Comparison of ENCODE assay signal across 8 cellular contexts in genomic region chr15:33700695-33701303, GRCh38.
DNase-seq lines count a peak whose midpoint lies in the region; ATAC-seq and TF ChIP-seq lines count a peak whose summit lies in the region.

No MANE protein-coding gene starts in this region.

- H4K20me1 ChIP-seq in GM23248 (ENCODE audit: insufficient read depth): no peaks in the 10 kb centered on the region

- DNase-seq in Calu3 (peak; percentile 43), GM23248 (peak; percentile 77), NCI-H1417 treated with DMSO at 0.1 percent for 48 hours (lab: John Stamatoyannopoulos, UW) (peak; percentile 14), UCSD-AML1 (lab: John Stamatoyannopoulos, UW; ENCODE audit: unreplicated experiment) (peak; percentile 58), brain microvascular endothelial cell (peak; percentile 85), immature natural killer cell (peak; percentile 14 to 41 (median 31))
- DNase-seq in stimulated activated CD4-positive, alpha-beta T cell treated with anti-CD3 and anti-CD28 coated beads, Interleukin-12 subunit alpha, Interleukin-12 subunit beta, amount 100 ng/mL, for 4 hours: peak; percentile 58

- peaks cover 33% of the 10 kb centered on the region for H3K27me3 Mint-ChIP-seq in Calu3 (ENCODE audit: unreplicated experiment)
- H3K27me3 Mint-ChIP-seq in immature natural killer cell (ENCODE audit: low read depth in 3 of 3): peaks cover 0 to 6% (median 1%) of the 10 kb centered on the region in 3 donors

- no peaks in the 10 kb centered on the region for H3K4me1 ChIP-seq in GM23248 (ENCODE audit: insufficient read depth)

- H3K27ac ChIP-seq in GM23248: no peak overlapping the region
- no peak overlapping the region for H3K27ac ChIP-seq in brain microvascular endothelial cell

- H3K36me3 ChIP-seq in GM23248 (ENCODE audit: low read depth) (no peaks in the 10 kb centered on the region), brain microvascular endothelial cell (replicated peaks) (no peaks in the 10 kb centered on the region)

- H2AFZ ChIP-seq in GM23248: no peak overlapping the region

- TF ChIP-seq CTCF in Calu3 (IDR thresholded peaks at IDR 0.05; ENCODE audit: unreplicated experiment) (peak; percentile 28), brain microvascular endothelial cell (IDR thresholded peaks at IDR 0.05; ENCODE audit: low read depth, low read length, missing control alignments) (peak; percentile 98)

- no peaks in the 10 kb centered on the region for H3K36me3 Mint-ChIP-seq in Calu3 (ENCODE audit: insufficient read depth, unreplicated experiment)
- no peaks in the 10 kb centered on the region for H3K36me3 Mint-ChIP-seq in immature natural killer cell

- H3K27ac Mint-ChIP-seq in Calu3 (ENCODE audit: unreplicated experiment) (no peak overlapping the region), immature natural killer cell (no peak overlapping the region)

- no peaks in the 10 kb centered on the region for H3K4me1 Mint-ChIP-seq in Calu3 (ENCODE audit: low read depth, unreplicated experiment)
- no peaks in the 10 kb centered on the region for H3K4me1 Mint-ChIP-seq in immature natural killer cell

- H3F3A ChIP-seq in GM23248 (ENCODE audit: insufficient read depth): no peaks in the 10 kb centered on the region

- no peaks in the 10 kb centered on the region for H3K9me3 ChIP-seq in GM23248 (ENCODE audit: low read depth)

- H3K27me3 ChIP-seq in GM23248 (replicated peaks; ENCODE audit: insufficient read depth) (peaks cover 39% of the 10 kb centered on the region), brain microvascular endothelial cell (replicated peaks) (peaks cover 3% of the 10 kb centered on the region)

- H3K4me3 Mint-ChIP-seq in Calu3 (ENCODE audit: low read depth, unreplicated experiment) (no peak overlapping the region), immature natural killer cell (no peak overlapping the region)

- H3K9ac ChIP-seq in GM23248: no peak overlapping the region

- H3K4me2 ChIP-seq in GM23248 (ENCODE audit: unreplicated experiment): no peak overlapping the region

- H3K4me3 ChIP-seq in GM23248 (no peak overlapping the region), brain microvascular endothelial cell (ENCODE audit: low read depth, low read length) (no peak overlapping the region)

- no peaks in the 10 kb centered on the region for H3K79me2 ChIP-seq in GM23248 (ENCODE audit: insufficient read depth)

- in situ Hi-C loops in GM23248 (cut with MboI) (loop anchor here (10.0 kb wide), 1 partner anchor 466 kb away; no protein-coding TSS in a partner anchor), brain microvascular endothelial cell (cut with HindIII; ENCODE audit: low pct_ligation_motif_present, low sequenced_read_pairs) (loop anchor here (25.0 kb wide), 1 partner anchor 463 kb away; no protein-coding TSS in a partner anchor)

- no peak for ATAC-seq in HG02840 (IDR thresholded peaks at IDR 0.05; ENCODE audit: low FRiP score, unreplicated experiment)

- H3K9me3 Mint-ChIP-seq in Calu3 (ENCODE audit: low read depth, unreplicated experiment) (no peaks in the 10 kb centered on the region), immature natural killer cell (no peaks in the 10 kb centered on the region)

- no TSS peak for BruUV-seq in Calu3 (replicated peaks; lab: Mats Ljungman, UMichigan)

- CTCF ChIA-PET in Calu3 (lab: Charles Lee): interaction anchor here (0.5 to 1.7 kb wide), 5 partner anchors 19 to 614 kb away, joined by 3 to 19 read pairs (median 5); no protein-coding TSS in a partner anchor

- 11 to 13% methylated on average over 19 of the region's 19 CpGs for WGBS in GM23248 (ENCODE audit: low coverage in 1 of 2, low lambda C conversion rate in 2 of 2, missing lambda C conversion rate in 2 of 2), 2 experiments

- intact Hi-C loops in Calu3 (cut with micrococcal nuclease; ENCODE audit: unreplicated experiment): loop anchor here (1.0 to 2.0 kb wide), 2 partner anchors 408 to 466 kb away; no protein-coding TSS in a partner anchor

- no peaks in the 10 kb centered on the region for H3K9me2 ChIP-seq in GM23248 (ENCODE audit: insufficient read depth)

Comparison
In these comparisons a context has a peak if more than half of its experiments do, and no peak if none do; other contexts are left out.
1. DNase-seq: peak in every context shown above with its lines; median percentile 85 in brain microvascular endothelial cell; 77 in GM23248; 58 in UCSD-AML1; 58 in stimulated activated CD4-positive, alpha-beta T cell treated with anti-CD3 and anti-CD28 coated beads, Interleukin-12 subunit alpha, Interleukin-12 subunit beta, amount 100 ng/mL, for 4 hours; 43 in Calu3; 31 in immature natural killer cell; 14 in NCI-H1417 treated with DMSO at 0.1 percent for 48 hours.